ENCODE assay signal across 8 cellular contexts in the genomic region with DNA sequence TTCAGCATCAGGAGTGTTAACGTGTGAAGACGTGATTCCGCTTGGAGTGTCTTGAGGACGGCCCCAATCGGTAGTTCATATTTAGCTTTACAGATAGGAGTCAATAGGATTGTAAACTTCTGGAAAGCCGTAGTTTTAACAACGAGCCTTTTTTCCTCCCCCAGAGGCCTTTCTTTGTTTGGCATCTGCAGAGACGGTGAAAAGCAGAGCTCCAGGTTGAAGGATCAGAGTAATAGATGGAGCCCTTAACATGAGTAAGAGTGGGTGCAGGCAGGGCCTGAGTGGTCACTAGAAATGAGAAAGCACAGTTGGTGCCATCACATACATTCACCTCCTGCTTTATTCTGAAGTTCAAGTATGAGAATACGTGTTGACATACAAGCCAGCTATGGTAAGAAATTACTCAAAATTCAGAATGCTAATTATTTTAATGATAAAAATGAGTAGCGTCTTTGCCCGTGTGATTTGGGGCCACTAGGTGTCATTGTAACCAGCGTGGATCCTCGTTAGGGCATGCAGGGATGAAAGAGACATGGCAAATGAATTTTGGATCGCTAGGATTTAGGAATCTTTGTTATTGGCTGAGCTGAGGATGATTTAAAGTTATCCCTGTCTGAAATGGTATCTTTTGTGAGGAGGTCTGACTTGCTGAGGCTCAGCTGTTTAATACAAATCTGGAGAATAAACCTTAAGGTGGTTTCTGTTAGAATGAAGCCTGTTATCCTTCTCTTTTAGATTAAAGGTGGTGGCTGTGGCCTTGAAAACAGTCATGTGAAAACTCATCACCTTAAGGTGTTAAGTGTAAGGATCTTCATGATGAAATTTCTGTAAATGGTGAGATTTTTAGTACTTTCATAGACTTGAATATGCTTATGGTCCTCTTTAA. TPM values are rescaled to one million over a fixed set of nuclear protein-coding genes. Genes with fewer than 3 reads are reported as not detected.
DNase-seq lines count a peak whose midpoint lies in the region; ATAC-seq and TF ChIP-seq lines count a peak whose summit lies in the region.

No MANE protein-coding gene starts in this region.

- no peak overlapping the region for H2BK120ac ChIP-seq in mesendoderm (ENCODE audit: low read depth, low read length)

- H3K4me1 ChIP-seq in OCI-LY7 (ENCODE audit: insufficient read depth, low read length, poor library complexity, severe bottlenecking) = peaks cover 50% of the 10 kb centered on the region
- H3K4me1 ChIP-seq in mesendoderm (ENCODE audit: control insufficient read depth, low read depth, low read length) = no peaks in the 10 kb centered on the region
- no peaks in the 10 kb centered on the region for H3K4me1 ChIP-seq in aorta (ENCODE audit: control insufficient read depth in 1 of 2, insufficient read depth in 2 of 2, low read length in 2 of 2)

- peak overlapping the region; percentile 84 for H3K4me2 ChIP-seq in OCI-LY7 (ENCODE audit: low read length)
- peak overlapping the region; percentile 18 for H3K4me2 ChIP-seq in mesendoderm (ENCODE audit: low read length)

- H3K18ac ChIP-seq in mesendoderm (ENCODE audit: low read length) = peak overlapping the region; percentile 52

- TF ChIP-seq CTCF in OCI-LY7 (conservative IDR thresholded peaks at IDR 0.05; ENCODE audit: low read length) = peak; percentile 97

- H3K27me3 ChIP-seq in mesendoderm (ENCODE audit: insufficient read depth, low read length, poor library complexity) (no peaks in the 10 kb centered on the region), aorta (ENCODE audit: control insufficient read depth in 1 of 2, insufficient read depth in 2 of 2, low read length in 1 of 2) (no peaks in the 10 kb centered on the region)

- peak overlapping the region; percentile 98 for H3K23ac ChIP-seq in mesendoderm (ENCODE audit: low read length)

- H2BK5ac ChIP-seq in mesendoderm (ENCODE audit: low read length) = peak overlapping the region; percentile 64

- POLR2A ChIA-PET in OCI-LY7 (lab: Charles Lee) = interaction anchor here (0.6 to 5.4 kb wide), 6 partner anchors 9 to 124 kb away, joined by 3 to 53 read pairs (median 4); no protein-coding TSS in a partner anchor

- H3K4me3 ChIP-seq in OCI-LY7 (ENCODE audit: low read depth, low read length, poor library complexity, severe bottlenecking) (peak overlapping the region; percentile 77), mesendoderm (ENCODE audit: low read length) (peak overlapping the region; percentile 100), aorta (ENCODE audit: low read length in 2 of 2) (peak overlapping the region; percentile 69 to 91)

- H4K8ac ChIP-seq in mesendoderm (ENCODE audit: low read depth, low read length) = no peak overlapping the region

- H4K5ac ChIP-seq in mesendoderm (ENCODE audit: low read length) = no peak overlapping the region

- intact Hi-C loops in Right ventricle myocardium superior (cut with DNase I) = no loop called here
- intact Hi-C loops in cardiac septum (cut with DNase I) = loop anchor here (5.0 kb wide), 2 partner anchors 69 to 154 kb away; a partner anchor contains a TSS
- intact Hi-C loops in OCI-LY7 (cut with micrococcal nuclease; ENCODE audit: unreplicated experiment) = loop anchor here (1.0 to 5.0 kb wide), 2 partner anchors 66 to 114 kb away; no protein-coding TSS in a partner anchor
- intact Hi-C loops in aorta (cut with DNase I) = loop anchor here in 1 of 2 donors (5.0 to 10.0 kb wide), 2 partner anchors 36 to 156 kb away; a partner anchor contains a TSS

- no CpG with 5 or more reads among the region's 14 CpGs for WGBS in mesendoderm (ENCODE audit: extremely low coverage, insufficient coverage, low lambda C conversion rate)
- 2% methylated on average over 14 of the region's 14 CpGs for WGBS in aorta, 2 donors

- no peak overlapping the region for H2BK15ac ChIP-seq in mesendoderm (replicated peaks; ENCODE audit: low read depth)

- H3K9me3 ChIP-seq in OCI-LY7 (ENCODE audit: low read length) (no peaks in the 10 kb centered on the region), aorta (ENCODE audit: control insufficient read depth, low read length) (no peaks in the 10 kb centered on the region)

- peak overlapping the region; percentile 99 for H3K9ac ChIP-seq in mesendoderm (ENCODE audit: low read length)

- H3K79me2 ChIP-seq in OCI-LY7 (ENCODE audit: insufficient read depth, low read depth, low read length) = peaks cover 63% of the 10 kb centered on the region
- peaks cover 46% of the 10 kb centered on the region for H3K79me2 ChIP-seq in mesendoderm (ENCODE audit: control insufficient read depth, insufficient read depth, low read length)

- peak overlapping the region; percentile 100 for H3K56ac ChIP-seq in mesendoderm (ENCODE audit: low read length)

- H3K27ac ChIP-seq in OCI-LY7 (ENCODE audit: low read depth, low read length, poor library complexity, severe bottlenecking) (peak overlapping the region; percentile 59), mesendoderm (ENCODE audit: low read depth, low read length) (no peak overlapping the region), aorta (ENCODE audit: low read depth in 1 of 2, low read length in 2 of 2) (no peak overlapping the region)

- H3K79me1 ChIP-seq in mesendoderm (ENCODE audit: low read length) = peaks cover 7% of the 10 kb centered on the region

- CTCF ChIA-PET in OCI-LY7 (lab: Charles Lee; ENCODE audit: unreplicated experiment) = interaction anchor here (0.9 to 2.3 kb wide), 6 partner anchors 9 to 169 kb away, joined by 3 to 11 read pairs (median 6); a partner anchor contains a TSS

- BruUV-seq in OCI-LY7 (replicated peaks; lab: Mats Ljungman, UMichigan) = no TSS peak

- peak overlapping the region; percentile 1; the same call in 1 of the 2 replicates for H2AFZ ChIP-seq in OCI-LY7 (ENCODE audit: low read length)

- peaks cover 57% of the 10 kb centered on the region for H3K36me3 ChIP-seq in OCI-LY7 (ENCODE audit: insufficient read depth, low read length)
- peaks cover 8% of the 10 kb centered on the region for H3K36me3 ChIP-seq in mesendoderm (ENCODE audit: control insufficient read depth, insufficient read depth, low read length)
- peaks cover 0 to 1% of the 10 kb centered on the region in 2 donors for H3K36me3 ChIP-seq in aorta (ENCODE audit: control insufficient read depth in 1 of 2, insufficient read depth in 2 of 2, low read length in 1 of 2)

- no peak for DNase-seq in Right ventricle myocardium superior
- no peak for DNase-seq in cardiac septum (ENCODE audit: low spot score)
- peak; percentile 57 for DNase-seq in OCI-LY7 (ENCODE audit: low spot score)
- peak; percentile 28 for DNase-seq in dedifferentiated amniotic fluid mesenchymal stem cell (ENCODE audit: extremely low spot score)
- DNase-seq in mesendoderm = peak; percentile 42
- DNase-seq in aorta = no peak
- no peak for DNase-seq in effector CD4-positive, alpha-beta T cell

- peak; percentile 34 for ATAC-seq in Right ventricle myocardium superior (ENCODE audit: poor library complexity)
- ATAC-seq in aorta (ENCODE audit: low FRiP score) = peak; percentile 34
- ATAC-seq in GM19395 (IDR thresholded peaks at IDR 0.05; ENCODE audit: unreplicated experiment) = no peak

- H3K9me2 ChIP-seq in OCI-LY7 (ENCODE audit: insufficient read depth, low read length) = no peaks in the 10 kb centered on the region

- H4K20me1 ChIP-seq in OCI-LY7 (ENCODE audit: insufficient read depth, low read length) = peaks cover 33% of the 10 kb centered on the region

- peak overlapping the region; percentile 90 for H2AK5ac ChIP-seq in mesendoderm (ENCODE audit: low read length)

- peak overlapping the region; percentile 85 for H3K4ac ChIP-seq in mesendoderm (ENCODE audit: low read depth, low read length)

RNA-seq across cellular contexts. Expression of a gene that starts 18.6 kb away (rescaled TPM):
- total RNA-seq in Right ventricle myocardium superior (4.0 TPM), cardiac septum (2.7 TPM), OCI-LY7 (2022) (11.7 and 15.9 TPM in 2 replicates), aorta (1 to 10 TPM; 1.2 to 8.6 TPM)
- total RNA-seq in OCI-LY7 (2014; rRNA removed; shearing (Covaris generic)) = 5.7 and 6.3 TPM in 2 replicates
- polyA plus RNA-seq in mesendoderm (2013, experiment 1 of 2) = 0.59 TPM
- 0.55 TPM for polyA plus RNA-seq in mesendoderm (2013, experiment 2 of 2)
- not detected for polyA plus RNA-seq in aorta

RNA-seq across cellular contexts. Expression of a gene that starts 20.9 kb away (rescaled TPM):
- total RNA-seq in Right ventricle myocardium superior = 34.2 TPM
- 17.6 TPM for total RNA-seq in cardiac septum
- 0.33 and 0.57 TPM in 2 replicates for total RNA-seq in OCI-LY7 (2014; rRNA removed; shearing (Covaris generic))
- total RNA-seq in OCI-LY7 (2022) = 0.22 and 0.44 TPM in 2 replicates
- 0.88 TPM for polyA plus RNA-seq in mesendoderm (2013, experiment 1 of 2)
- 0.88 TPM for polyA plus RNA-seq in mesendoderm (2013, experiment 2 of 2)
- 10 to 100 TPM; 22.4 to 26.6 TPM for total RNA-seq in aorta
- 1 to 10 TPM in 1 of 2 donors, under 1 TPM in 1; 0.95 to 2.1 TPM for polyA plus RNA-seq in aorta

RNA-seq across cellular contexts. Expression of a gene that starts 27.2 kb away (rescaled TPM):
- total RNA-seq in Right ventricle myocardium superior (6.1 TPM), cardiac septum (6.2 TPM), OCI-LY7 (2022) (not detected in 2 replicates), aorta (1 to 10 TPM; 2.5 to 7.6 TPM)
- not detected in 2 replicates for total RNA-seq in OCI-LY7 (2014; rRNA removed; shearing (Covaris generic))
- 0.04 TPM for polyA plus RNA-seq in mesendoderm (2013, experiment 1 of 2)
- 0.04 TPM for polyA plus RNA-seq in mesendoderm (2013, experiment 2 of 2)
- 1 to 10 TPM in 1 of 2 donors, not detected in 1; 2.0 TPM for polyA plus RNA-seq in aorta

RNA-seq across cellular contexts. Expression of a gene that starts 57.2 kb away (rescaled TPM):
- total RNA-seq in Right ventricle myocardium superior (15.4 TPM), cardiac septum (11.5 TPM), OCI-LY7 (2022) (158 and 173 TPM in 2 replicates), aorta (10 to 100 TPM; 30.9 to 45.0 TPM)
- 122 and 144 TPM in 2 replicates for total RNA-seq in OCI-LY7 (2014; rRNA removed; shearing (Covaris generic))
- polyA plus RNA-seq in mesendoderm (2013, experiment 1 of 2) = 12.3 TPM
- polyA plus RNA-seq in mesendoderm (2013, experiment 2 of 2) = 11.8 TPM
- 10 to 100 TPM in 1 of 2 donors, 1 to 10 TPM in 1; 2.6 to 11.0 TPM for polyA plus RNA-seq in aorta

Comparison
In these comparisons a context has a peak if more than half of its experiments do, and no peak if none do; other contexts are left out.
1. DNase-seq: peak in OCI-LY7 (single experiment), dedifferentiated amniotic fluid mesenchymal stem cell (single experiment) and mesendoderm (single experiment); none in Right ventricle myocardium superior (single experiment), cardiac septum (single experiment), aorta (0 of 2) and effector CD4-positive, alpha-beta T cell (single experiment).
2. RNA of a gene that starts 20.9 kb away (total RNA-seq): 34.2 TPM in Right ventricle myocardium superior (single experiment), 22.4 to 26.6 TPM in aorta and 17.6 TPM in cardiac septum (single experiment); 0.22 to 0.57 TPM in OCI-LY7; every median in the first group is over 10 times any median in the second.
3. Peak in every context shown above with its lines, with median percentiles within 50 percentile points of each other: H3K4me3 ChIP-seq.